In genomic region chr5:115160975-115161475, GRCh38 we compare ENCODE assay signal across 15 cellular contexts.
"Had no signal": no experiment of that assay in that cellular context is flagged by ENCODE, and none has a peak within 500 bp of the region (broad histone marks: within the 10 kb centered on the region; RNA-seq: fewer than 3 reads in every experiment).

No MANE protein-coding gene starts in this region.

- ATAC-seq: activated naive CD8-positive, alpha-beta T cell treated with anti-CD3 and anti-CD28 coated beads, Interleukin-2, amount 50 U/mL, for 24 hours; gastroesophageal sphincter; left ventricle myocardium superior; naive thymus-derived CD8-positive, alpha-beta T cell; psoas muscle had no signal

- DNase-seq: activated CD4-positive, alpha-beta memory T cell treated with anti-CD3 and anti-CD28 coated beads, Interleukin-2, amount 10 ng/mL, durations not matched to agents 7 days and 5 days; activated CD4-positive, alpha-beta T cell treated with anti-CD3 and anti-CD28 coated beads, Interleukin-2, amount 10 ng/mL, durations not matched to agents 24 days and 14 days; activated gamma-delta T cell; activated naive CD4-positive, alpha-beta T cell treated with anti-CD3 and anti-CD28 coated beads, Interleukin-2, amount 50 U/mL, for 16 hours; activated naive CD8-positive, alpha-beta T cell treated with anti-CD3 and anti-CD28 coated beads, Interleukin-2, amount 50 U/mL, for 24 hours; activated T-cell treated with anti-CD3 and anti-CD28 coated beads for 4 hours; cortex of kidney; head of caudate nucleus; left ventricle myocardium superior; mammary epithelial cell; naive thymus-derived CD8-positive, alpha-beta T cell; psoas muscle; stimulated activated CD4-positive, alpha-beta T cell treated with anti-CD3 and anti-CD28 coated beads, Interleukin-4, amount 100 ng/mL, for 24 hours; stimulated activated naive CD4-positive, alpha-beta T cell treated with Interleukin-2 at 50 U/mL for 16 hours had no signal
